In the genomic region with DNA sequence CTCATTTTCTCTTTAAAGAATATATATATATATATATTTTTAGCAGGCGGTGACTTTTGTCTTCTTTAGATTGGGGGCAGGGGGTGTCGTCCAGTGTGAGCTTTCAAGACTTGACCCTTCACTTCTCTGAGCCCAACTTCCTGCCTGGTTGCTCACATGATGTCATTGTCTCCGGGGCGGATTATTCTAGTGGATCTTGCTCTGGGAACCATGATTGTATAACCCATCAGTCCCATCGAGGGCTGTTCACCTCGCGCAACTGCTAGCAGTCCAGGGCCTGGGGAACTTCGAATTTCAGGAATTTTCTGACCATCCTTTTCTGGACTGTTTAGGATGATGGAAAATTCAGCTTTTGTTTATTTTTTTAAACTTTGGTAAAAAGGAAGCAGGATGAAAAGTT, we compare ENCODE assay signal across 8 cellular contexts. TPM values are rescaled to one million over a fixed set of nuclear protein-coding genes. Genes with fewer than 3 reads are reported as not detected.
DNase-seq lines count a peak whose midpoint lies in the region; ATAC-seq and TF ChIP-seq lines count a peak whose summit lies in the region.

No MANE protein-coding gene starts in this region.

- ATAC-seq in GM19452 (IDR thresholded peaks at IDR 0.05; ENCODE audit: unreplicated experiment) (peak; percentile 24), right lobe of liver (peak; percentile 68 to 76 (median 76)), GM18873 (IDR thresholded peaks at IDR 0.05; ENCODE audit: low FRiP score, unreplicated experiment) (no peak)

- intact Hi-C loops in dorsolateral prefrontal cortex (cut with DNase I) (loop anchor here (10.0 kb wide), 3 partner anchors 175 to 275 kb away; partner anchors contain the start of genes SOD2 (in 2 of the 2), MRPL18 (in 1 of the 2) and WTAP (in 1 of the 2)), right lobe of liver (cut with DNase I) (no loop called here)

- peaks cover 5% of the 10 kb centered on the region for H3K36me3 ChIP-seq in SJSA1
- H3K36me3 ChIP-seq in right lobe of liver: no peaks in the 10 kb centered on the region
- H3K36me3 ChIP-seq in subcutaneous abdominal adipose tissue (ENCODE audit: control insufficient read depth in 5 of 5, insufficient read depth in 5 of 5, low read length in 5 of 5): no peaks in the 10 kb centered on the region

- peak overlapping the region; percentile 71 to 88 (median 86) for H3K9ac ChIP-seq in subcutaneous abdominal adipose tissue (ENCODE audit: low read length in 5 of 5)

- WGBS in right lobe of liver (ENCODE audit: insufficient coverage, low coverage, low lambda C conversion rate, missing lambda C conversion rate): 4% methylated on average over 8 of the region's 8 CpGs

- TF ChIP-seq CTCF in dorsolateral prefrontal cortex (IDR thresholded peaks at IDR 0.05 in 54 of 56, conservative IDR thresholded peaks at IDR 0.05 in 2 of 56; ENCODE audit: low read depth in 1 of 56, partially characterized antibody in 56 of 56) (peak in 1 of 56 donors; percentile 3), right lobe of liver (IDR thresholded peaks at IDR 0.05) (no peak)

- H3K4me1 ChIP-seq in SJSA1 (replicated peaks) (peaks cover 16% of the 10 kb centered on the region), right lobe of liver (peaks cover 0 to 38% (median 4%) of the 10 kb centered on the region in 4 donors), subcutaneous abdominal adipose tissue (ENCODE audit: control insufficient read depth in 5 of 5, insufficient read depth in 5 of 5, low read length in 5 of 5) (peaks cover 4 to 43% (median 42%) of the 10 kb centered on the region in 5 donors)

- H3K4me3 ChIP-seq in SJSA1 (peak overlapping the region; percentile 96), dorsolateral prefrontal cortex (peak overlapping the region; percentile 68 to 98 (median 91)), right lobe of liver (peak overlapping the region; percentile 86 to 94 (median 92)), subcutaneous abdominal adipose tissue (ENCODE audit: low read depth in 1 of 5, low read length in 5 of 5) (peak overlapping the region; percentile 67 to 86 (median 77))

- H3K9me3 ChIP-seq in SJSA1 (replicated peaks): no peaks in the 10 kb centered on the region
- no peaks in the 10 kb centered on the region for H3K9me3 ChIP-seq in right lobe of liver
- H3K9me3 ChIP-seq in subcutaneous abdominal adipose tissue (ENCODE audit: control insufficient read depth in 5 of 5, low read length in 5 of 5): no peaks in the 10 kb centered on the region

- DNase-seq in D341Med (ENCODE audit: low spot score) (peak; percentile 56), HUDEP-2 (lab: John Stamatoyannopoulos, UW; ENCODE audit: unreplicated experiment in 76 of 76) (peak in 54 of 76 experiments; percentile 19 to 79 (median 46)), SJSA1 (ENCODE audit: low read depth in 1 of 2, low spot score in 2 of 2) (peak; percentile 58 to 71), dorsolateral prefrontal cortex (peak in 3 of 10 donors; percentile 32 to 63 (median 49)), right lobe of liver (peak in 2 of 3 donors; percentile 52 to 74)

- TF ChIP-seq POLR2A in right lobe of liver (IDR thresholded peaks at IDR 0.05): peak; percentile 74

- no peaks in the 10 kb centered on the region for H3K27me3 ChIP-seq in SJSA1 (replicated peaks)
- no peaks in the 10 kb centered on the region for H3K27me3 ChIP-seq in dorsolateral prefrontal cortex
- H3K27me3 ChIP-seq in right lobe of liver: no peaks in the 10 kb centered on the region
- peaks cover 0 to 2% (median 0%) of the 10 kb centered on the region in 5 donors for H3K27me3 ChIP-seq in subcutaneous abdominal adipose tissue (ENCODE audit: control insufficient read depth in 5 of 5, insufficient read depth in 4 of 5, low read length in 5 of 5)

- H3K27ac ChIP-seq in SJSA1: peak overlapping the region; percentile 81
- H3K27ac ChIP-seq in dorsolateral prefrontal cortex: peak overlapping the region in 52 of 59 donors; percentile 10 to 94 (median 79)
- peak overlapping the region; percentile 91 to 99 (median 96) for H3K27ac ChIP-seq in right lobe of liver
- peak overlapping the region; percentile 88 for H3K27ac ChIP-seq in subcutaneous abdominal adipose tissue (ENCODE audit: low read depth, low read length)

RNA-seq across cellular contexts. Expression of gene IGF2R, which starts 1.0 kb away (rescaled TPM):
- total RNA-seq in SJSA1 (2014; rRNA removed; shearing (Covaris generic)): 29.4 and 54.7 TPM in 2 replicates
- total RNA-seq in dorsolateral prefrontal cortex (10 to 100 TPM; 28.4 to 54.8 (median 42.0) TPM), right lobe of liver (10 to 100 TPM; 50.3 to 81.0 (median 67.1) TPM)

Comparison
In these comparisons a context has a peak if more than half of its experiments do, and no peak if none do; other contexts are left out.
1. intact Hi-C loops: an anchor here in dorsolateral prefrontal cortex (10.0 kb wide); none called in right lobe of liver.